In genomic region chr9:126721531-126722098, GRCh38 we compare ENCODE assay signal across 9 cellular contexts.
DNase-seq lines count a peak whose midpoint lies in the region; ATAC-seq and TF ChIP-seq lines count a peak whose summit lies in the region.
"Had no signal": no experiment of that assay in that cellular context is flagged by ENCODE, and none has a peak within 500 bp of the region (broad histone marks: within the 10 kb centered on the region; RNA-seq: fewer than 3 reads in every experiment).

No MANE protein-coding gene starts in this region.

- peak overlapping the region; percentile 61 for H3K9ac ChIP-seq in SK-N-MC (ENCODE audit: insufficient read length)

- no peak overlapping the region for H3K27ac Mint-ChIP-seq in GM23338
- peak overlapping the region; percentile 86 for H3K27ac Mint-ChIP-seq in endothelial cell (ENCODE audit: unreplicated experiment)

- no peaks in the 10 kb centered on the region for H3K36me3 Mint-ChIP-seq in GM23338 (ENCODE audit: low read depth)
- peaks cover 4% of the 10 kb centered on the region for H3K36me3 Mint-ChIP-seq in endothelial cell (ENCODE audit: low read depth, unreplicated experiment)

- DNase-seq in GM23338 (ENCODE audit: low spot score) = no peak
- DNase-seq in SK-N-MC (ENCODE audit: low read depth, low spot score) = no peak
- DNase-seq in endothelial cell (ENCODE audit: low spot score) = no peak
- peak; percentile 84 for DNase-seq in spleen
- DNase-seq in NCI-H1417 (lab: John Stamatoyannopoulos, UW) = no peak
- DNase-seq in testis = no peak
- no peak for DNase-seq in superior temporal gyrus (ENCODE audit: extremely low spot score)
- DNase-seq: NCI-H1092 treated with DMSO at 0.1 percent for 48 hours had no signal

- no peaks in the 10 kb centered on the region for H3K9me2 ChIP-seq in GM23338 (ENCODE audit: insufficient read depth)

- H3K4me3 Mint-ChIP-seq in GM23338 = peak overlapping the region; percentile 65
- peak overlapping the region; percentile 81 for H3K4me3 Mint-ChIP-seq in endothelial cell (ENCODE audit: unreplicated experiment)

- H3K4me1 Mint-ChIP-seq in GM23338 (peaks cover 28% of the 10 kb centered on the region), endothelial cell (ENCODE audit: unreplicated experiment) (peaks cover 15% of the 10 kb centered on the region)

- ATAC-seq in GM23338 = no peak

- H3K27ac ChIP-seq in GM23338 (ENCODE audit: low read depth) (no peak overlapping the region), SK-N-MC (peak overlapping the region; percentile 78; the same call in 1 of the 2 replicates), spleen (peak overlapping the region; percentile 91 to 99 (median 97)), testis (no peak overlapping the region)

- H3K27me3 Mint-ChIP-seq in GM23338 (ENCODE audit: insufficient read depth, low read depth, poor library complexity) = peaks cover 47% of the 10 kb centered on the region
- H3K27me3 Mint-ChIP-seq in endothelial cell (ENCODE audit: unreplicated experiment) = peaks cover 16% of the 10 kb centered on the region

- H3K9me3 ChIP-seq in SK-N-MC (ENCODE audit: low read depth, low read length) (no peaks in the 10 kb centered on the region), spleen (no peaks in the 10 kb centered on the region), testis (no peaks in the 10 kb centered on the region)
- H3K9me3 ChIP-seq: heart right ventricle had no signal

- no peak for TF ChIP-seq POLR2A in spleen (IDR thresholded peaks at IDR 0.05)
- TF ChIP-seq POLR2A in testis (IDR thresholded peaks at IDR 0.05) = no peak

- H3K79me2 ChIP-seq in GM23338 (replicated peaks; ENCODE audit: insufficient read depth) = no peaks in the 10 kb centered on the region

- H3K27me3 ChIP-seq in GM23338 (ENCODE audit: insufficient read depth) = peaks cover 36% of the 10 kb centered on the region
- H3K27me3 ChIP-seq in spleen (replicated peaks in 1 of 7) = peaks cover 0 to 19% (median 0%) of the 10 kb centered on the region in 7 donors
- H3K27me3 ChIP-seq in testis = no peaks in the 10 kb centered on the region

- 68 to 74% (median 73%) methylated on average over 6 of the region's 6 CpGs for WGBS in spleen, 5 donors
- 72 to 76% methylated on average over 6 of the region's 6 CpGs for WGBS in testis, 2 donors

- TF ChIP-seq CTCF in GM23338 (conservative IDR thresholded peaks at IDR 0.05; ENCODE audit: low read depth in 2 of 2) = no peak
- no peak for TF ChIP-seq CTCF in endothelial cell (IDR thresholded peaks at IDR 0.05; ENCODE audit: unreplicated experiment)
- TF ChIP-seq CTCF in spleen (IDR thresholded peaks at IDR 0.05 in 8 of 11, conservative IDR thresholded peaks at IDR 0.05 in 3 of 11) = no peak
- no peak for TF ChIP-seq CTCF in testis (IDR thresholded peaks at IDR 0.05)

- peak overlapping the region; percentile 97 for H2AFZ ChIP-seq in GM23338

- no peaks in the 10 kb centered on the region for H3K9me3 Mint-ChIP-seq in GM23338
- H3K9me3 Mint-ChIP-seq in endothelial cell (ENCODE audit: unreplicated experiment) = no peaks in the 10 kb centered on the region

- peaks cover 9% of the 10 kb centered on the region for H3F3A ChIP-seq in GM23338 (replicated peaks; ENCODE audit: low read depth)

- H4K20me1 ChIP-seq in GM23338 (replicated peaks; ENCODE audit: insufficient read depth) = no peaks in the 10 kb centered on the region

- H3K4me3 ChIP-seq in GM23338 = peak overlapping the region; percentile 83; the same call in 1 of the 2 replicates
- peak overlapping the region; percentile 89 for H3K4me3 ChIP-seq in SK-N-MC
- H3K4me3 ChIP-seq in spleen = peak overlapping the region in 6 of 8 donors; percentile 60 to 82 (median 64)
- no peak overlapping the region for H3K4me3 ChIP-seq in testis

- intact Hi-C loops in spleen (cut with DNase I; ENCODE audit: low total_unique reads) = no loop called here
- intact Hi-C loops in testis (cut with DNase I; ENCODE audit: low total_unique reads) = no loop called here

- no peaks in the 10 kb centered on the region for H3K36me3 ChIP-seq in GM23338 (ENCODE audit: insufficient read depth)
- no peaks in the 10 kb centered on the region for H3K36me3 ChIP-seq in SK-N-MC (ENCODE audit: insufficient read depth, low read length)
- H3K36me3 ChIP-seq in spleen = no peaks in the 10 kb centered on the region
- no peaks in the 10 kb centered on the region for H3K36me3 ChIP-seq in testis (ENCODE audit: low read depth, missing control alignments)
- H3K36me3 ChIP-seq: heart right ventricle had no signal

- H3K4me1 ChIP-seq in GM23338 (ENCODE audit: insufficient read depth) = peaks cover 22% of the 10 kb centered on the region
- peaks cover 34 to 54% (median 49%) of the 10 kb centered on the region in 6 donors for H3K4me1 ChIP-seq in spleen
- H3K4me1 ChIP-seq in testis = peaks cover 3% of the 10 kb centered on the region

- H3K4me2 ChIP-seq in GM23338 = peak overlapping the region; percentile 94

TF ChIP-seq in GM23338, 12 proteins besides CTCF, POLR2A, EP300 and RAD21 (continues in another document):
- TF ChIP-seq EZH2phosphoT487 (IDR thresholded peaks at IDR 0.05; ENCODE audit: unreplicated experiment) (no peak), CREB1 (CRISPR knock-in tag; IDR thresholded peaks at IDR 0.05; ENCODE audit: low read depth) (no peak), STAT1 (IDR thresholded peaks at IDR 0.05; ENCODE audit: unreplicated experiment) (no peak), EZH2 (IDR thresholded peaks at IDR 0.05; ENCODE audit: low read depth, unreplicated experiment) (no peak), REST (IDR thresholded peaks at IDR 0.05; ENCODE audit: unreplicated experiment) (no peak), ZNF331 (CRISPR knock-in tag; IDR thresholded peaks at IDR 0.05; ENCODE audit: low read depth) (no peak), JUNB (IDR thresholded peaks at IDR 0.05; ENCODE audit: unreplicated experiment) (no peak), ZNF114 (CRISPR knock-in tag; IDR thresholded peaks at IDR 0.05) (no peak)

Comparison
In these comparisons a context has a peak if more than half of its experiments do, and no peak if none do; other contexts are left out.
1. H3K27ac ChIP-seq: peak in SK-N-MC (single experiment) and spleen (8 of 8); none in GM23338 (single experiment) and testis (0 of 2).
2. H3K4me3 ChIP-seq: peak in GM23338 (single experiment), SK-N-MC (single experiment) and spleen (6 of 8); none in testis (0 of 2).